In the genomic region with DNA sequence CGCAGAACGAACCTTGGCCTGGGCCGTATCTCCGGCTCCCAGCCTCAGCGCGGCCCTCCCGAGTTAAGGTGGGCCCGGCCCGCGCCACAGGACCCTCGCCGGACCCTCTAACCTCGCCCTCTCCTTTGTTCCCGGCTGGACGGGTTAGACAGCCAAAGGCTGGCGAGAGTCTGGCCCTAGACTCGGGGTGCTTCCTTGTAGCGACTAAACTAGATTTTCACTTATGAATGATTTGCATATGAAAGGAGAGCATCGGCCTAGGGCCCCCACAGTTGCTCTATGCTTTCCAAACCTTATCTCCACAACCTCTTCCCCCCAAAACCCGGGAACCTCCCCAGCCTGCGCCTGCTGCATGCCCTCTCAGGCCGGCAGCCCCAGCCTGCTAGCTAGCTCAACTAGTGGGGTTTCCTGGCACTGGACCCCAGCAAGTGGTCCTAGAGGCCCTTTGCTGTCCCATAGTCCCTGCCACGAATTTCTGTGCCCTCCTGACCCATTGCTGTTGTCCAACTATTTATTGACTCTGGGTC, we compare ENCODE assay signal across 13 cellular contexts. TPM values are rescaled to one million over a fixed set of nuclear protein-coding genes. Genes with fewer than 3 reads are reported as not detected.
DNase-seq lines count a peak whose midpoint lies in the region; TF ChIP-seq lines count a peak whose summit lies in the region.
"Had no signal": no experiment of that assay in that cellular context is flagged by ENCODE, and none has a peak within 500 bp of the region (broad histone marks: within the 10 kb centered on the region; RNA-seq: fewer than 3 reads in every experiment).

No MANE protein-coding gene starts in this region.

- H3K4ac ChIP-seq in mesenchymal stem cell (ENCODE audit: low read depth in 1 of 2, low read length in 2 of 2), result no peak overlapping the region

- H3K36me3 ChIP-seq in adipocyte (ENCODE audit: control insufficient read depth, insufficient read depth, low read length, severe bottlenecking), result peaks cover 2% of the 10 kb centered on the region
- H3K36me3 ChIP-seq in mesenchymal stem cell (ENCODE audit: control insufficient read depth in 1 of 2, insufficient read depth in 2 of 2, low read depth in 1 of 2, low read length in 2 of 2), result peaks cover 2 to 26% of the 10 kb centered on the region in 2 experiments

- no peak overlapping the region for H4K91ac ChIP-seq in mesenchymal stem cell (ENCODE audit: low read length)

- peaks cover 31% of the 10 kb centered on the region for H3K79me1 ChIP-seq in mesenchymal stem cell (replicated peaks; ENCODE audit: low read length, poor library complexity, severe bottlenecking)

- DNase-seq in activated naive CD8-positive, alpha-beta T cell treated with anti-CD3 and anti-CD28 coated beads for 36 hours, result no peak
- DNase-seq in adipocyte (ENCODE audit: low read depth) (no peak), mesenchymal stem cell (no peak), type B pancreatic cell (ENCODE audit: extremely low spot score, unreplicated experiment) (no peak), mucosa of gallbladder (ENCODE audit: low spot score) (no peak), NCI-H748 treated with DMSO at 0.1 percent for 48 hours (lab: John Stamatoyannopoulos, UW) (no peak), medulla oblongata (ENCODE audit: extremely low spot score) (no peak)
- DNase-seq: head of caudate nucleus, kidney, NCI-H187 treated with DMSO at 0.1 percent for 48 hours had no signal

- peak overlapping the region; percentile 48 for H4K8ac ChIP-seq in mesenchymal stem cell (ENCODE audit: low read length)

- no peaks in the 10 kb centered on the region for H3K9me3 Mint-ChIP-seq in activated naive CD8-positive, alpha-beta T cell (ENCODE audit: low read depth)
- H3K9me3 Mint-ChIP-seq in activated naive CD8-positive, alpha-beta T cell treated with anti-CD3 and anti-CD28 coated beads for 36 hours, result no peaks in the 10 kb centered on the region
- no peaks in the 10 kb centered on the region for H3K9me3 Mint-ChIP-seq in type B pancreatic cell

- no peak overlapping the region for H2BK12ac ChIP-seq in mesenchymal stem cell (ENCODE audit: low read length in 2 of 2)

- H3K4me1 ChIP-seq in adipocyte (ENCODE audit: control insufficient read depth, insufficient read depth, low read length) (peaks cover 69% of the 10 kb centered on the region), mesenchymal stem cell (ENCODE audit: control insufficient read depth, insufficient read depth, low read depth, low read length) (peaks cover 51% of the 10 kb centered on the region)

- peak overlapping the region; percentile 90 for H3K9ac ChIP-seq in adipocyte (ENCODE audit: low read length)
- H3K9ac ChIP-seq in mesenchymal stem cell (ENCODE audit: low read length), result peak overlapping the region; percentile 96

- H3K18ac ChIP-seq in mesenchymal stem cell (ENCODE audit: low read depth in 1 of 2, low read length in 2 of 2), result no peak overlapping the region

- H3K4me2 ChIP-seq in mesenchymal stem cell (ENCODE audit: low read length, poor library complexity, severe bottlenecking), result no peak overlapping the region

- peak overlapping the region; percentile 83 for H3K4me3 ChIP-seq in adipocyte (ENCODE audit: low read length)
- peak overlapping the region in 1 of 2 experiments; percentile 78 for H3K4me3 ChIP-seq in mesenchymal stem cell (ENCODE audit: insufficient read depth in 1 of 2, low read depth in 1 of 2, low read length in 2 of 2)

- 76% methylated on average over 19 of the region's 23 CpGs for WGBS in mesenchymal stem cell

- H3K9me3 ChIP-seq in adipocyte (ENCODE audit: control insufficient read depth, low read length), result no peaks in the 10 kb centered on the region
- no peaks in the 10 kb centered on the region for H3K9me3 ChIP-seq in mesenchymal stem cell (ENCODE audit: control insufficient read depth, low read length)
- H3K9me3 ChIP-seq: thoracic aorta had no signal

- no peak overlapping the region for H3K14ac ChIP-seq in mesenchymal stem cell (ENCODE audit: low read length in 2 of 2)

- H3K23ac ChIP-seq in mesenchymal stem cell (ENCODE audit: low read length in 2 of 2), result no peak overlapping the region

- H3K4me3 Mint-ChIP-seq in activated naive CD8-positive, alpha-beta T cell, result peak overlapping the region; percentile 51
- H3K4me3 Mint-ChIP-seq in activated naive CD8-positive, alpha-beta T cell treated with anti-CD3 and anti-CD28 coated beads for 36 hours, result no peak overlapping the region
- peak overlapping the region; percentile 89 for H3K4me3 Mint-ChIP-seq in type B pancreatic cell

- no peak overlapping the region for H3K27ac ChIP-seq in mesenchymal stem cell (ENCODE audit: low read length, poor library complexity, severe bottlenecking)
- H3K27ac ChIP-seq: thoracic aorta had no signal

- TF ChIP-seq CTCF in type B pancreatic cell (conservative IDR thresholded peaks at IDR 0.05), result no peak

- H3K27me3 Mint-ChIP-seq in activated naive CD8-positive, alpha-beta T cell, result peaks cover 39% of the 10 kb centered on the region
- H3K27me3 Mint-ChIP-seq in activated naive CD8-positive, alpha-beta T cell treated with anti-CD3 and anti-CD28 coated beads for 36 hours, result peaks cover 96% of the 10 kb centered on the region
- peaks cover 67% of the 10 kb centered on the region for H3K27me3 Mint-ChIP-seq in type B pancreatic cell

- H3K27ac Mint-ChIP-seq in activated naive CD8-positive, alpha-beta T cell, result no peak overlapping the region
- no peak overlapping the region for H3K27ac Mint-ChIP-seq in activated naive CD8-positive, alpha-beta T cell treated with anti-CD3 and anti-CD28 coated beads for 36 hours
- H3K27ac Mint-ChIP-seq in type B pancreatic cell, result peak overlapping the region; percentile 89

- H3K27me3 ChIP-seq in adipocyte (replicated peaks; ENCODE audit: control insufficient read depth, insufficient read depth, low read length) (no peaks in the 10 kb centered on the region), mesenchymal stem cell (ENCODE audit: control insufficient read depth in 1 of 2, insufficient read depth in 1 of 2, low read length in 2 of 2) (peaks cover 0 to 4% of the 10 kb centered on the region in 2 experiments)

- H2BK5ac ChIP-seq in mesenchymal stem cell (ENCODE audit: low read depth, low read length, poor library complexity, severe bottlenecking), result no peak overlapping the region

- H3K4me1 Mint-ChIP-seq in activated naive CD8-positive, alpha-beta T cell (ENCODE audit: low read depth), result peaks cover 25% of the 10 kb centered on the region
- peaks cover 19% of the 10 kb centered on the region for H3K4me1 Mint-ChIP-seq in activated naive CD8-positive, alpha-beta T cell treated with anti-CD3 and anti-CD28 coated beads for 36 hours
- H3K4me1 Mint-ChIP-seq in type B pancreatic cell (ENCODE audit: unreplicated experiment), result peaks cover 53% of the 10 kb centered on the region

- H3K36me3 Mint-ChIP-seq in activated naive CD8-positive, alpha-beta T cell, result no peaks in the 10 kb centered on the region
- no peaks in the 10 kb centered on the region for H3K36me3 Mint-ChIP-seq in activated naive CD8-positive, alpha-beta T cell treated with anti-CD3 and anti-CD28 coated beads for 36 hours
- peaks cover 12% of the 10 kb centered on the region for H3K36me3 Mint-ChIP-seq in type B pancreatic cell

- no peak overlapping the region for H2BK120ac ChIP-seq in mesenchymal stem cell (ENCODE audit: low read depth, low read length)

- H2BK15ac ChIP-seq in mesenchymal stem cell (ENCODE audit: low read depth, poor library complexity, severe bottlenecking), result no peak overlapping the region

- H2AK5ac ChIP-seq in mesenchymal stem cell (ENCODE audit: low read length, severe bottlenecking), result no peak overlapping the region

- no peak overlapping the region for H2AFZ ChIP-seq in mesenchymal stem cell (ENCODE audit: low read depth, low read length)

RNA-seq across cellular contexts. Expression of gene HOXC5, which starts 2.0 kb away (rescaled TPM):
- total RNA-seq in activated naive CD8-positive, alpha-beta T cell treated with anti-CD3 and anti-CD28 coated beads for 36 hours, result not detected
- 0.30 TPM for polyA plus RNA-seq in mesenchymal stem cell (2013, experiment 1 of 2)
- polyA plus RNA-seq in mesenchymal stem cell (2013, experiment 2 of 2), result 0.27 TPM
- 1.9 and 56.9 TPM in 2 replicates for total RNA-seq in type B pancreatic cell (ENCODE audit: low replicate concordance)
- not detected for total RNA-seq in mucosa of gallbladder
- total RNA-seq: chondrocyte had no signal

RNA-seq across cellular contexts. Expression of gene HOXC6, which starts 6.6 kb away (rescaled TPM):
- total RNA-seq in activated naive CD8-positive, alpha-beta T cell treated with anti-CD3 and anti-CD28 coated beads for 36 hours, result not detected
- 49.1 TPM for polyA plus RNA-seq in mesenchymal stem cell (2013, experiment 1 of 2)
- polyA plus RNA-seq in mesenchymal stem cell (2013, experiment 2 of 2), result 49.1 TPM
- total RNA-seq in type B pancreatic cell (ENCODE audit: low replicate concordance) (4.8 and 23.0 TPM in 2 replicates), mucosa of gallbladder (0.26 TPM)
- total RNA-seq: chondrocyte, thoracic aorta had no signal

RNA-seq across cellular contexts. Expression of gene HOXC4, which starts 18.8 kb away (rescaled TPM):
- 1 to 10 TPM in 1 of 2 experiments, under 1 TPM in 1; 0.56 to 1.0 TPM for total RNA-seq in activated naive CD8-positive, alpha-beta T cell treated with anti-CD3 and anti-CD28 coated beads for 36 hours
- 6.4 TPM for polyA plus RNA-seq in mesenchymal stem cell (2013, experiment 1 of 2)
- 7.0 TPM for polyA plus RNA-seq in mesenchymal stem cell (2013, experiment 2 of 2)
- total RNA-seq in type B pancreatic cell (ENCODE audit: low replicate concordance) (6.7 and 47.9 TPM in 2 replicates), mucosa of gallbladder (0.89 TPM)
- total RNA-seq: chondrocyte had no signal

RNA-seq across cellular contexts. Expression of gene HOXC8, which starts 26.1 kb away (rescaled TPM):
- not detected for total RNA-seq in activated naive CD8-positive, alpha-beta T cell treated with anti-CD3 and anti-CD28 coated beads for 36 hours
- polyA plus RNA-seq in mesenchymal stem cell (2013, experiment 1 of 2), result 66.4 TPM
- polyA plus RNA-seq in mesenchymal stem cell (2013, experiment 2 of 2), result 67.1 TPM
- total RNA-seq in type B pancreatic cell (ENCODE audit: low replicate concordance), result 0.77 and 1.5 TPM in 2 replicates
- total RNA-seq in mucosa of gallbladder, result not detected
- total RNA-seq: chondrocyte, thoracic aorta had no signal

RNA-seq across cellular contexts. Expression of gene HOXC9, which starts 34.9 kb away (rescaled TPM):
- not detected for total RNA-seq in activated naive CD8-positive, alpha-beta T cell treated with anti-CD3 and anti-CD28 coated beads for 36 hours
- polyA plus RNA-seq in mesenchymal stem cell (2013, experiment 1 of 2), result 18.0 TPM
- 18.5 TPM for polyA plus RNA-seq in mesenchymal stem cell (2013, experiment 2 of 2)
- total RNA-seq in type B pancreatic cell (ENCODE audit: low replicate concordance), result 0.27 and 0.36 TPM in 2 replicates
- total RNA-seq in mucosa of gallbladder, result not detected
- total RNA-seq: chondrocyte, thoracic aorta had no signal
